Comparison of ENCODE assay signal across 8 cellular contexts in the genomic region with DNA sequence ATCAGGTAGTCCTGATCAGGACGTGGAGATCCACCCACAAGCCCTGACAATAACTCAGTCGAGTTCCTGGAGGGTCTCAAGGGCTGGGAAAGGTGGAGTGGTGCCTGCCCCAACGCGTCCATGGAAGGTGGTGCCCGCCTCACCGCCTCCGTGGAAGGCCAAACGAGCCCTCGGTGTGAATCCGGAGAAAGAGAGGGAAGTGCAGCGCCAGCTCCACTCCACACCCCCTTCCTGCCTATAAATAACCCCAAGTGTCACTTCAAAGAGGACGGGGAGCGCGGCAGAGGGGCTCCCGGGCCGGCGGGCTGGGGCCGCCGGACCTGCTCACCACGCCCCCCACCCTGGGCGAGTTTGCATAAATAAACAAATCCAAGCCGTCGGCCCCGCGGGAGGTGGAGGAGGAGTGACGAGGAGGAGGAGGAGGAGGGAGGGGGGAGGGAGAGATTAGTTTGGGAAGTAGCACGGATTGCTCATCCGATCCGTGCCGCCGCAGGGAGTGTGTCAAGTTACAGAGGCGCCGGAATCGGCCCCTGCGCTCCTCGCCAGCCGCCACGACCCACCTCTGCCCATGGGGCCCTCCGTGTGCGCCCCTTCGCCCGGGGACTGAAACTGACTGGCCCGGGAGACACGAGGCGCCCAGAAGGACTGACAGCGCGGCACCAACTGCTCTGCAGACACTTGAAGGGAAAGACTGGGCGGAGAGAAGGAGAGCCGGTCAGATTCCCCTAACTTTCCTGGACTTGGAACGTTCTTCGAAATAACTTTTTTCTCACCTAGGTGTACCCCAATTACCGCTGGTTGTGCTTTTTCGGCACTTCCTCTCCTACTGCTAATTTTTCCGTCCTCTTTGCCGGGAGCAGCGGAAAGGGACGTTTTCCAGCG. TPM values are rescaled to one million over a fixed set of nuclear protein-coding genes. Genes with fewer than 3 reads are reported as not detected.
DNase-seq lines count a peak whose midpoint lies in the region; ATAC-seq, FAIRE-seq and TF ChIP-seq lines count a peak whose summit lies in the region.

COL13A1 (plus strand) TSS at position 473 of the 882 bp plus-strand sequence. CDS start 518 bp downstream, outside the sequence.

- H3K4me1 Mint-ChIP-seq in central memory CD8-positive, alpha-beta T cell: peaks cover 10% of the 10 kb centered on the region

- no peaks in the 10 kb centered on the region for H3K36me3 Mint-ChIP-seq in central memory CD8-positive, alpha-beta T cell (ENCODE audit: insufficient read depth)

- WGBS in small intestine, 3 donors: 0 to 1% (median 1%) methylated on average over 45 to 58 of the region's 58 CpGs

- H3K9me3 Mint-ChIP-seq in central memory CD8-positive, alpha-beta T cell: no peaks in the 10 kb centered on the region

- FAIRE-seq in small intestine (lab: Jason Lieb, UNC): no peak

- peak within 1 kb of the TSS; percentile 61 for H3K4me3 Mint-ChIP-seq in central memory CD8-positive, alpha-beta T cell

- peaks cover 0 to 2% of the 10 kb centered on the region in 2 donors for H3K4me1 ChIP-seq in small intestine (ENCODE audit: control insufficient read depth in 2 of 2, insufficient read depth in 1 of 2, low read depth in 1 of 2, low read length in 1 of 2)

- H3K36me3 ChIP-seq in kidney epithelial cell (ENCODE audit: control insufficient read depth, insufficient read depth, low read length) (no peaks in the 10 kb centered on the region), small intestine (ENCODE audit: control insufficient read depth in 2 of 2, insufficient read depth in 2 of 2, low read length in 2 of 2) (no peaks in the 10 kb centered on the region)

- no peaks in the 10 kb centered on the region for H3K9me3 ChIP-seq in small intestine (ENCODE audit: control insufficient read depth, low read depth)

- H3K27me3 ChIP-seq in kidney epithelial cell (ENCODE audit: control insufficient read depth, insufficient read depth, low read length): peaks cover 6% of the 10 kb centered on the region
- H3K27me3 ChIP-seq in small intestine (ENCODE audit: control insufficient read depth in 2 of 2, insufficient read depth in 2 of 2, low read length in 2 of 2): peaks cover 6 to 8% of the 10 kb centered on the region in 2 donors

- no peak for ATAC-seq in central memory CD8-positive, alpha-beta T cell (replicated peaks; ENCODE audit: extremely low read depth, poor library complexity, severe bottlenecking)
- ATAC-seq in GM21619 (IDR thresholded peaks at IDR 0.05; ENCODE audit: unreplicated experiment): no peak
- ATAC-seq in GM21526 (IDR thresholded peaks at IDR 0.05; ENCODE audit: low FRiP score, unreplicated experiment): no peak

- no peak within 1 kb of the TSS for H3K27ac Mint-ChIP-seq in central memory CD8-positive, alpha-beta T cell (ENCODE audit: low read depth)

- DNase-seq in Daoy (ENCODE audit: low read depth): peak; percentile 86
- DNase-seq in NCI-H2171 treated with DMSO at 0.1 percent for 48 hours (lab: John Stamatoyannopoulos, UW): peak; percentile 44
- DNase-seq in central memory CD8-positive, alpha-beta T cell (ENCODE audit: low spot score in 2 of 2): no peak
- DNase-seq in kidney epithelial cell (ENCODE audit: low read depth): no peak
- DNase-seq in stromal cell of bone marrow (ENCODE audit: low read depth): peak; percentile 40
- DNase-seq in small intestine: no peak

- H3K4me3 ChIP-seq in kidney epithelial cell (ENCODE audit: low read depth, low read length): peak within 1 kb of the TSS; percentile 34
- H3K4me3 ChIP-seq in small intestine (ENCODE audit: low read depth in 1 of 2, low read length in 2 of 2): peak within 1 kb of the TSS in 1 of 2 donors; percentile 27

- H3K27me3 Mint-ChIP-seq in central memory CD8-positive, alpha-beta T cell: peaks cover 73% of the 10 kb centered on the region

- no peak for TF ChIP-seq CTCF in kidney epithelial cell (IDR thresholded peaks at IDR 0.05; ENCODE audit: insufficient read depth, low read length, poor library complexity, severe bottlenecking)

- H3K27ac ChIP-seq in small intestine (ENCODE audit: low read depth in 1 of 2, low read length in 1 of 2): no peak within 1 kb of the TSS

RNA-seq across cellular contexts. Expression of gene COL13A1, which starts in this region (rescaled TPM):
- 13.0 and 19.5 TPM in 2 replicates for total RNA-seq in Daoy (2014; rRNA removed; shearing (Covaris generic))
- 0.41 and 1.7 TPM in 2 replicates for total RNA-seq in kidney epithelial cell
- polyA plus RNA-seq in small intestine: under 1 TPM; 0.45 to 0.66 (median 0.54) TPM

Comparison
In these comparisons a context has a peak if more than half of its experiments do, and no peak if none do; other contexts are left out.
1. DNase-seq: peak in Daoy (single experiment), NCI-H2171 treated with DMSO at 0.1 percent for 48 hours (single experiment) and stromal cell of bone marrow (single experiment); none in central memory CD8-positive, alpha-beta T cell (0 of 2), kidney epithelial cell (single experiment) and small intestine (single experiment).